Comparison of ENCODE assay signal across 31 cellular contexts in genomic region chr1:15469836-15470495, GRCh38. TPM values are rescaled to one million over a fixed set of nuclear protein-coding genes. Genes with fewer than 3 reads are reported as not detected.
DNase-seq lines count a peak whose midpoint lies in the region; ATAC-seq and TF ChIP-seq lines count a peak whose summit lies in the region.
"Had no signal": no experiment of that assay in that cellular context is flagged by ENCODE, and none has a peak within 500 bp of the region (broad histone marks: within the 10 kb centered on the region; RNA-seq: fewer than 3 reads in every experiment).

No MANE protein-coding gene starts in this region.

- no peak overlapping the region for H3K4me3 ChIP-seq in SJCRH30
- H3K4me3 ChIP-seq in BE2C (ENCODE audit: low read depth, low read length), result no peak overlapping the region
- H3K4me3 ChIP-seq: adrenal gland, coronary artery, stomach, upper lobe of right lung had no signal

- H3K4me1 ChIP-seq in SJCRH30 (peaks cover 56% of the 10 kb centered on the region), BE2C (no peaks in the 10 kb centered on the region)
- H3K4me1 ChIP-seq: foreskin keratinocyte, upper lobe of right lung had no signal

- CTCF ChIA-PET in activated naive CD4-positive, alpha-beta T cell treated with anti-CD3 and anti-CD28 coated beads for 36 hours (lab: Charles Lee), result interaction anchor here (0.6 kb wide), 1 partner anchor 145 kb away, joined by 3 read pairs; no protein-coding TSS in a partner anchor

- H3K9me3 Mint-ChIP-seq in activated naive CD4-positive, alpha-beta T cell treated with anti-CD3 and anti-CD28 coated beads, Interleukin-2, amount 50 U/mL, for 72 hours, result no peaks in the 10 kb centered on the region
- H3K9me3 Mint-ChIP-seq in activated naive CD4-positive, alpha-beta T cell treated with anti-CD3 and anti-CD28 coated beads for 36 hours, result no peaks in the 10 kb centered on the region
- no peaks in the 10 kb centered on the region for H3K9me3 Mint-ChIP-seq in immature natural killer cell
- H3K9me3 Mint-ChIP-seq: effector memory CD8-positive, alpha-beta T cell had no signal

- H3K36me3 Mint-ChIP-seq in activated naive CD4-positive, alpha-beta T cell treated with anti-CD3 and anti-CD28 coated beads, Interleukin-2, amount 50 U/mL, for 72 hours, result no peaks in the 10 kb centered on the region
- H3K36me3 Mint-ChIP-seq in activated naive CD4-positive, alpha-beta T cell treated with anti-CD3 and anti-CD28 coated beads for 36 hours (ENCODE audit: low read depth), result no peaks in the 10 kb centered on the region
- no peaks in the 10 kb centered on the region for H3K36me3 Mint-ChIP-seq in immature natural killer cell

- peak overlapping the region; percentile 85 for H3K27ac ChIP-seq in SJCRH30
- H3K27ac ChIP-seq: adrenal gland, coronary artery, foreskin keratinocyte, stomach, upper lobe of right lung had no signal

- no peak for TF ChIP-seq CTCF in BE2C (IDR thresholded peaks at IDR 0.05; ENCODE audit: low read depth, low read length)

- peak overlapping the region; percentile 29 to 63 for H3K27ac Mint-ChIP-seq in activated naive CD4-positive, alpha-beta T cell treated with anti-CD3 and anti-CD28 coated beads, Interleukin-2, amount 50 U/mL, for 72 hours
- H3K27ac Mint-ChIP-seq in activated naive CD4-positive, alpha-beta T cell treated with anti-CD3 and anti-CD28 coated beads for 36 hours, result no peak overlapping the region
- no peak overlapping the region for H3K27ac Mint-ChIP-seq in immature natural killer cell
- H3K27ac Mint-ChIP-seq: effector memory CD8-positive, alpha-beta T cell; T-helper 17 cell had no signal

- ATAC-seq in activated naive CD4-positive, alpha-beta T cell treated with anti-CD3 and anti-CD28 coated beads, Interleukin-2, amount 50 U/mL, for 72 hours, result no peak
- ATAC-seq in HG03342 (IDR thresholded peaks at IDR 0.05; ENCODE audit: unreplicated experiment), result no peak
- ATAC-seq: effector memory CD8-positive, alpha-beta T cell; foreskin keratinocyte; Panc1; T-helper 17 cell; upper lobe of right lung had no signal

- no peaks in the 10 kb centered on the region for H3K27me3 Mint-ChIP-seq in activated naive CD4-positive, alpha-beta T cell treated with anti-CD3 and anti-CD28 coated beads for 36 hours (ENCODE audit: low read depth)
- H3K27me3 Mint-ChIP-seq in immature natural killer cell (ENCODE audit: low read depth in 3 of 3), result no peaks in the 10 kb centered on the region

- H3K36me3 ChIP-seq in SJCRH30 (no peaks in the 10 kb centered on the region), BE2C (no peaks in the 10 kb centered on the region)
- H3K36me3 ChIP-seq: adrenal gland, stomach, upper lobe of right lung had no signal

- intact Hi-C loops in activated naive CD4-positive, alpha-beta T cell treated with anti-CD3 and anti-CD28 coated beads for 36 hours (cut with micrococcal nuclease), result no loop called here

- no peaks in the 10 kb centered on the region for H3K27me3 ChIP-seq in SJCRH30
- no peaks in the 10 kb centered on the region for H3K27me3 ChIP-seq in BE2C
- H3K27me3 ChIP-seq: adrenal gland, foreskin keratinocyte, stomach, upper lobe of right lung had no signal

- no peak overlapping the region for H3K4me3 Mint-ChIP-seq in activated naive CD4-positive, alpha-beta T cell treated with anti-CD3 and anti-CD28 coated beads for 36 hours
- H3K4me3 Mint-ChIP-seq in immature natural killer cell, result no peak overlapping the region
- H3K4me3 Mint-ChIP-seq: effector memory CD8-positive, alpha-beta T cell; T-helper 17 cell had no signal

- no peak for DNase-seq in activated naive CD4-positive, alpha-beta T cell treated with anti-CD3 and anti-CD28 coated beads, Interleukin-2, amount 50 U/mL, for 72 hours (ENCODE audit: low spot score in 2 of 2)
- DNase-seq in activated naive CD4-positive, alpha-beta T cell treated with anti-CD3 and anti-CD28 coated beads for 36 hours, result no peak
- DNase-seq in SJCRH30 (peak; percentile 96 to 98), myocyte (ENCODE audit: low read depth) (peak; percentile 98), immature natural killer cell (no peak), BE2C (no peak), germinal center (ENCODE audit: low spot score) (no peak)
- DNase-seq: activated CD4-positive, alpha-beta T cell treated with anti-CD3 and anti-CD28 coated beads for 4 hours; activated CD8-positive, alpha-beta memory T cell treated with anti-CD3 and anti-CD28 coated beads for 24 hours; activated T-cell treated with anti-CD3 and anti-CD28 coated beads, Interleukin-2, amount 50 U/mL, for 1 hour; adrenal gland; AML-193; effector memory CD8-positive, alpha-beta T cell; H7; Karpas-422; NCI-H2029; NCI-H226; stimulated activated CD8-positive, alpha-beta memory T cell treated with anti-CD3 and anti-CD28 coated beads, Interleukin-4, amount 100 ng/mL, for 48 hours; stomach; T-helper 17 cell; upper lobe of right lung had no signal

- H3K4me1 Mint-ChIP-seq in activated naive CD4-positive, alpha-beta T cell treated with anti-CD3 and anti-CD28 coated beads for 36 hours (ENCODE audit: low read depth), result no peaks in the 10 kb centered on the region
- no peaks in the 10 kb centered on the region for H3K4me1 Mint-ChIP-seq in immature natural killer cell
- H3K4me1 Mint-ChIP-seq: T-helper 17 cell had no signal

- H3K9me3 ChIP-seq in SJCRH30 (replicated peaks) (no peaks in the 10 kb centered on the region), BE2C (no peaks in the 10 kb centered on the region)
- H3K9me3 ChIP-seq: adrenal gland, stomach, upper lobe of right lung had no signal

RNA-seq across cellular contexts. Expression of gene CELA2B, which starts 5.9 kb away (rescaled TPM):
- not detected for total RNA-seq in activated naive CD4-positive, alpha-beta T cell treated with anti-CD3 and anti-CD28 coated beads, Interleukin-2, amount 50 U/mL, for 72 hours
- total RNA-seq in activated naive CD4-positive, alpha-beta T cell treated with anti-CD3 and anti-CD28 coated beads for 36 hours, result not detected
- total RNA-seq in SJCRH30 (2014; rRNA removed; shearing (Covaris generic)), result 18.3 and 24.2 TPM in 2 replicates
- total RNA-seq in myocyte, result 0.78 and 3.7 TPM in 2 replicates
- 1.5 TPM for polyA plus RNA-seq in myocyte (2012)
- not detected for polyA plus RNA-seq in immature natural killer cell
- not detected for polyA plus RNA-seq in BE2C (2012; ENCODE audit: insufficient read depth, insufficient read length, low read depth)
- total RNA-seq: bronchial epithelial cell, foreskin keratinocyte, H7, liver, SK-MEL-5, stomach, T-helper 17 cell, upper lobe of right lung had no signal
- polyA plus RNA-seq: esophagus, foreskin keratinocyte, keratinocyte, liver, neural cell, stomach had no signal

RNA-seq across cellular contexts. Expression of gene CELA2A, which starts 13.4 kb away (rescaled TPM):
- not detected for total RNA-seq in activated naive CD4-positive, alpha-beta T cell treated with anti-CD3 and anti-CD28 coated beads, Interleukin-2, amount 50 U/mL, for 72 hours
- not detected for total RNA-seq in activated naive CD4-positive, alpha-beta T cell treated with anti-CD3 and anti-CD28 coated beads for 36 hours
- total RNA-seq in SJCRH30 (2014; rRNA removed; shearing (Covaris generic)), result 0.55 TPM in 1 of 2 replicates, not detected in the other
- total RNA-seq in myocyte, result 0.57 TPM in 1 of 2 replicates, not detected in the other
- not detected for polyA plus RNA-seq in myocyte (2012)
- not detected for polyA plus RNA-seq in immature natural killer cell
- polyA plus RNA-seq in BE2C (2012; ENCODE audit: insufficient read depth, insufficient read length, low read depth), result not detected
- total RNA-seq: bronchial epithelial cell, foreskin keratinocyte, H7, liver, SK-MEL-5, T-helper 17 cell, upper lobe of right lung had no signal
- polyA plus RNA-seq: esophagus, foreskin keratinocyte, keratinocyte, liver, neural cell had no signal

RNA-seq across cellular contexts. Expression of gene CTRC, which starts 31.7 kb away (rescaled TPM):
- not detected for total RNA-seq in activated naive CD4-positive, alpha-beta T cell treated with anti-CD3 and anti-CD28 coated beads, Interleukin-2, amount 50 U/mL, for 72 hours
- total RNA-seq in activated naive CD4-positive, alpha-beta T cell treated with anti-CD3 and anti-CD28 coated beads for 36 hours, result not detected
- 0.12 and 0.28 TPM in 2 replicates for total RNA-seq in SJCRH30 (2014; rRNA removed; shearing (Covaris generic))
- 0.21 and 0.72 TPM in 2 replicates for total RNA-seq in myocyte
- 0.30 TPM for polyA plus RNA-seq in myocyte (2012)
- not detected for polyA plus RNA-seq in immature natural killer cell
- polyA plus RNA-seq in BE2C (2012; ENCODE audit: insufficient read depth, insufficient read length, low read depth), result not detected
- total RNA-seq: bronchial epithelial cell, foreskin keratinocyte, H7, liver, SK-MEL-5, stomach had no signal
- polyA plus RNA-seq: foreskin keratinocyte, keratinocyte, liver, neural cell had no signal

RNA-seq across cellular contexts. Expression of gene CASP9, which starts 54.0 kb away (rescaled TPM):
- total RNA-seq in activated naive CD4-positive, alpha-beta T cell treated with anti-CD3 and anti-CD28 coated beads, Interleukin-2, amount 50 U/mL, for 72 hours, result 10 to 100 TPM; 12.0 to 16.9 TPM
- 1 to 10 TPM; 6.3 to 6.5 TPM for total RNA-seq in activated naive CD4-positive, alpha-beta T cell treated with anti-CD3 and anti-CD28 coated beads for 36 hours
- total RNA-seq in SJCRH30 (2014; rRNA removed; shearing (Covaris generic)), result 34.6 and 35.5 TPM in 2 replicates
- 30.8 and 68.5 TPM in 2 replicates for total RNA-seq in myocyte
- polyA plus RNA-seq in myocyte (2012), result 13.7 TPM
- 10 to 100 TPM; 17.0 to 19.4 (median 19.4) TPM for polyA plus RNA-seq in immature natural killer cell
- 6.3 TPM for polyA plus RNA-seq in BE2C (2012; ENCODE audit: insufficient read depth, insufficient read length, low read depth)

RNA-seq across cellular contexts. Expression of gene DNAJC16, which starts 56.7 kb away (rescaled TPM):
- total RNA-seq in activated naive CD4-positive, alpha-beta T cell treated with anti-CD3 and anti-CD28 coated beads, Interleukin-2, amount 50 U/mL, for 72 hours, result 10 to 100 TPM in 1 of 2 donors, 1 to 10 TPM in 1; 4.6 to 10.9 TPM
- total RNA-seq in activated naive CD4-positive, alpha-beta T cell treated with anti-CD3 and anti-CD28 coated beads for 36 hours, result 1 to 10 TPM; 7.1 to 9.8 TPM
- 19.6 and 23.2 TPM in 2 replicates for total RNA-seq in SJCRH30 (2014; rRNA removed; shearing (Covaris generic))
- total RNA-seq in myocyte, result 43.9 and 50.2 TPM in 2 replicates
- polyA plus RNA-seq in myocyte (2012), result 11.5 TPM
- 1 to 10 TPM; 3.7 to 8.9 (median 4.0) TPM for polyA plus RNA-seq in immature natural killer cell
- polyA plus RNA-seq in BE2C (2012; ENCODE audit: insufficient read depth, insufficient read length, low read depth), result 3.0 TPM

Comparison
In these comparisons a context has a peak if more than half of its experiments do, and no peak if none do; other contexts are left out.
1. H3K27ac Mint-ChIP-seq: peak in activated naive CD4-positive, alpha-beta T cell treated with anti-CD3 and anti-CD28 coated beads, Interleukin-2, amount 50 U/mL, for 72 hours (2 of 2); none in activated naive CD4-positive, alpha-beta T cell treated with anti-CD3 and anti-CD28 coated beads for 36 hours (single experiment) and immature natural killer cell (0 of 6).
2. DNase-seq: peak in SJCRH30 (2 of 2) and myocyte (single experiment); none in activated naive CD4-positive, alpha-beta T cell treated with anti-CD3 and anti-CD28 coated beads, Interleukin-2, amount 50 U/mL, for 72 hours (0 of 2), activated naive CD4-positive, alpha-beta T cell treated with anti-CD3 and anti-CD28 coated beads for 36 hours (single experiment), immature natural killer cell (0 of 3), BE2C (single experiment) and germinal center (single experiment).